In genomic region chr17:74380086-74380958, GRCh38 we compare ENCODE assay signal across 10 cellular contexts. TPM values are rescaled to one million over a fixed set of nuclear protein-coding genes. Genes with fewer than 3 reads are reported as not detected.
A peak's percentile ranks its signal among the peaks of the same experiment; 100 is the strongest.
DNase-seq lines count a peak whose midpoint lies in the region; TF ChIP-seq lines count a peak whose summit lies in the region.
"Had no signal": no experiment of that assay in that cellular context is flagged by ENCODE, and none has a peak within 500 bp of the region (broad histone marks: within the 10 kb centered on the region; RNA-seq: fewer than 3 reads in every experiment).

No MANE protein-coding gene starts in this region.

- intact Hi-C loops in spleen (cut with DNase I; ENCODE audit: low total_unique reads), result no loop called here

- no peaks in the 10 kb centered on the region for H3K9me3 ChIP-seq in spleen
- H3K9me3 ChIP-seq: neutrophil had no signal

- peak; percentile 54 for DNase-seq in NB4 (ENCODE audit: low read depth)
- DNase-seq in ecto neural progenitor cell (ENCODE audit: low spot score), result peak; percentile 51
- DNase-seq in spleen, result no peak
- no peak for DNase-seq in GOT3 (lab: John Stamatoyannopoulos, UW)
- DNase-seq in NCI-H345 treated with DMSO at 0.1 percent for 48 hours (lab: John Stamatoyannopoulos, UW; ENCODE audit: unreplicated experiment), result no peak
- DNase-seq in activated T-cell treated with anti-CD3 and anti-CD28 coated beads, Interleukin-2, amount 50 U/mL, for 1 hour, result no peak

- no peak overlapping the region for H3K4me3 Mint-ChIP-seq in nephron
- H3K4me3 Mint-ChIP-seq: activated CD4-positive, alpha-beta memory T cell treated with anti-CD3 and anti-CD28 coated beads for 36 hours had no signal

- peaks cover 0 to 18% (median 0%) of the 10 kb centered on the region in 7 donors for H3K27me3 ChIP-seq in spleen (replicated peaks in 1 of 7)

- no peak overlapping the region for H3K4me3 ChIP-seq in NB4 (ENCODE audit: low read depth, low read length)
- H3K4me3 ChIP-seq in spleen, result peak overlapping the region in 1 of 8 donors; percentile 50

- H3K27ac Mint-ChIP-seq in nephron, result peak overlapping the region; percentile 37 to 56 (median 44)
- H3K27ac Mint-ChIP-seq: activated CD4-positive, alpha-beta memory T cell treated with anti-CD3 and anti-CD28 coated beads for 36 hours had no signal

- peaks cover 4 to 22% (median 14%) of the 10 kb centered on the region in 6 donors for H3K4me1 ChIP-seq in spleen

- H3K4me1 Mint-ChIP-seq in nephron, result peaks cover 12% of the 10 kb centered on the region

- 36 to 47% (median 41%) methylated on average over 17 of the region's 17 CpGs for WGBS in spleen, 5 donors

- TF ChIP-seq CTCF in C4-2B (conservative IDR thresholded peaks at IDR 0.05) (no peak), NB4 (IDR thresholded peaks at IDR 0.05; ENCODE audit: low read depth, low read length) (no peak), nephron (IDR thresholded peaks at IDR 0.05; ENCODE audit: unreplicated experiment in 3 of 3) (no peak), spleen (IDR thresholded peaks at IDR 0.05 in 8 of 11, conservative IDR thresholded peaks at IDR 0.05 in 3 of 11) (no peak)

- peak overlapping the region; percentile 28 for H3K27ac ChIP-seq in C4-2B
- H3K27ac ChIP-seq in spleen, result peak overlapping the region in 4 of 8 donors; percentile 14 to 59 (median 42)
- H3K27ac ChIP-seq: neutrophil had no signal

- no peaks in the 10 kb centered on the region for H3K36me3 Mint-ChIP-seq in nephron (ENCODE audit: low read depth)
- H3K36me3 Mint-ChIP-seq: activated CD4-positive, alpha-beta memory T cell treated with anti-CD3 and anti-CD28 coated beads for 36 hours had no signal

- no peaks in the 10 kb centered on the region for H3K36me3 ChIP-seq in spleen
- H3K36me3 ChIP-seq: neutrophil had no signal

- TF ChIP-seq POLR2A in NB4 (IDR thresholded peaks at IDR 0.05; ENCODE audit: extremely low read depth, insufficient read length), result no peak
- no peak for TF ChIP-seq POLR2A in spleen (IDR thresholded peaks at IDR 0.05)

- peaks cover 18% of the 10 kb centered on the region for H3K27me3 Mint-ChIP-seq in nephron (ENCODE audit: low read depth)

- H3K9me3 Mint-ChIP-seq in nephron, result no peaks in the 10 kb centered on the region
- H3K9me3 Mint-ChIP-seq: activated CD4-positive, alpha-beta memory T cell treated with anti-CD3 and anti-CD28 coated beads for 36 hours had no signal

RNA-seq across cellular contexts. Expression of gene GPR142, which starts 13.0 kb away (rescaled TPM):
- total RNA-seq in spleen, result 1 to 10 TPM in 6 of 7 donors, under 1 TPM in 1; 0.85 to 3.1 (median 2.2) TPM
- under 1 TPM; 0.09 to 0.93 (median 0.18) TPM for polyA plus RNA-seq in spleen
- total RNA-seq: activated CD4-positive, alpha-beta memory T cell treated with anti-CD3 and anti-CD28 coated beads for 36 hours had no signal

RNA-seq across cellular contexts. Expression of gene BTBD17, which starts 18.7 kb away (rescaled TPM):
- total RNA-seq in spleen, result under 1 TPM in 1 of 7 donors, not detected in 6; 0.51 TPM
- polyA plus RNA-seq in spleen, result under 1 TPM in 1 of 3 donors, not detected in 2; 0.06 TPM
- total RNA-seq: activated CD4-positive, alpha-beta memory T cell treated with anti-CD3 and anti-CD28 coated beads for 36 hours had no signal

RNA-seq across cellular contexts. Expression of gene GPRC5C, which starts 51.6 kb away (rescaled TPM):
- 10 to 100 TPM; 24.1 to 70.0 (median 36.6) TPM for total RNA-seq in spleen
- 10 to 100 TPM; 11.0 to 19.7 (median 18.9) TPM for polyA plus RNA-seq in spleen

RNA-seq across cellular contexts. Expression of gene KIF19, which starts 54.3 kb away (rescaled TPM):
- 10 to 100 TPM; 15.9 to 48.2 (median 24.1) TPM for total RNA-seq in spleen
- polyA plus RNA-seq in spleen, result 10 to 100 TPM in 2 of 3 donors, 1 to 10 TPM in 1; 5.7 to 22.8 (median 13.3) TPM

Comparison
In these comparisons a context has a peak if more than half of its experiments do, and no peak if none do; other contexts are left out.
1. DNase-seq: peak in NB4 (single experiment) and ecto neural progenitor cell (single experiment); none in spleen (single experiment), GOT3 (single experiment), NCI-H345 treated with DMSO at 0.1 percent for 48 hours (single experiment) and activated T-cell treated with anti-CD3 and anti-CD28 coated beads, Interleukin-2, amount 50 U/mL, for 1 hour (single experiment).